9 cellular contexts compared by ENCODE assay signal in the genomic region with DNA sequence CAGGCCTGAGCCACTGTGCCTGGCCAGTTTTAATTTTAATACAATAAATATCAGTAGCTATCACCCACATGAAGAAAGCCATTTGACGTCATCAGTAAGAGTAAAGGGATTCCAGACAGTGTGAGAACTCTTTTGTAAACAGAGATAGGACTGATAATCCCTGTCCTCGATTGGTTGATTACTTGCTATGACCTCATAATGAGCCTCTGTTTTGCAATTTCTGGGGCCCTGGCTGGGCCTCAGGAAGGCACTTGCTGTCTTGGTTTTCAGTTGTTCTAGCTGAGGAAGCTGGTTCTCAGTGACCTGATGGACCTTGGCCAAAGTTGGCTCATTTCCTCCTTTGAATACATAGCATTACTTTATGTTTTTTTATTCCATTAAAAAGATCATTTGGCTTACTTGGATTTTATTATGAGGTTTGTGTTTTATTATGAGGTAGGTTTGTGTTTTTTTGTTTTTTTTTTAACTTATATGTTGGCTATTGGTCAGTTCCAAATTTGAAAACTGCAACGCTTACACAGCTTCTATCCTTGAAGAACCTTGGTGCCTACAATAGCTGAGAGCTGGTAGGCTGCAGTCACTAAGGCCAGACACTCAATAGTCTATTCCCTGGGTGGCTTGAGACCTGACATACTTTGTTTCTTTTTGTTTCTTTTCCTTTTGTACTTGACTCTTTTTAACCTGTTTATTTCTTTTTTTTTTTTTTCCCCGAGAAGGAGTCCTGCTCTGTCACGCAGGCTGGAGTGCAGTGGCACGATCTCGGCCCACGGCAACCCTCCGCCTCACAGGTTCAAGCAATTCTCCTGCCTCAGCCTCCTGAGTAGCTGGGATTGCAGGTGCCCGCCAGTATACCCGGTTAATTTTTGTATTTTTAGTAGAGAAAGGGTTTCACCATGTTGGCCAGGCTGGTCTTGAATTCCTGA. TPM values are rescaled to one million over a fixed set of nuclear protein-coding genes. Genes with fewer than 3 reads are reported as not detected.
A peak's percentile ranks its signal among the peaks of the same experiment; 100 is the strongest.
DNase-seq lines count a peak whose midpoint lies in the region; ATAC-seq and TF ChIP-seq lines count a peak whose summit lies in the region.
"Had no signal": no experiment of that assay in that cellular context is flagged by ENCODE, and none has a peak within 500 bp of the region (broad histone marks: within the 10 kb centered on the region; RNA-seq: fewer than 3 reads in every experiment).

No MANE protein-coding gene starts in this region.

- POLR2A ChIA-PET in CD8-positive, alpha-beta T cell (lab: Charles Lee), result no interaction called here

- no peak overlapping the region for H3K4me3 Mint-ChIP-seq in CD8-positive, alpha-beta T cell
- H3K4me3 Mint-ChIP-seq in osteocyte (ENCODE audit: unreplicated experiment), result no peak overlapping the region

- TF ChIP-seq CTCF in CD8-positive, alpha-beta T cell (IDR thresholded peaks at IDR 0.05), result no peak
- TF ChIP-seq CTCF in fibroblast of lung (conservative IDR thresholded peaks at IDR 0.05 in 1 of 2, IDR thresholded peaks at IDR 0.05 in 1 of 2; ENCODE audit: low read depth in 1 of 2, low read length in 2 of 2) (no peak), osteocyte (IDR thresholded peaks at IDR 0.05) (no peak)

- H3K4me3 ChIP-seq in CD8-positive, alpha-beta T cell (ENCODE audit: low read depth, low read length), result no peak overlapping the region
- H3K4me3 ChIP-seq in SK-N-MC, result no peak overlapping the region
- no peak overlapping the region for H3K4me3 ChIP-seq in fibroblast of lung (replicated peaks in 1 of 4; ENCODE audit: control extremely low read depth in 1 of 4, insufficient read depth in 1 of 4, low read depth in 3 of 4, low read length in 4 of 4)

- no peak overlapping the region for H3K4me2 ChIP-seq in fibroblast of lung (ENCODE audit: extremely low read depth, insufficient read depth, low read length)

- peaks cover 15% of the 10 kb centered on the region for H3K79me2 ChIP-seq in fibroblast of lung (ENCODE audit: control insufficient read depth, insufficient read depth, low read length)

- no peak overlapping the region for H3K27ac ChIP-seq in CD8-positive, alpha-beta T cell (ENCODE audit: low read depth, low read length)
- H3K27ac ChIP-seq in SK-N-MC, result peak overlapping the region; percentile 42; the same call in 1 of the 2 replicates
- no peak overlapping the region for H3K27ac ChIP-seq in fibroblast of lung (ENCODE audit: insufficient read depth, low read length)

- H3K27me3 ChIP-seq in CD8-positive, alpha-beta T cell (ENCODE audit: insufficient read depth, low read length), result no peaks in the 10 kb centered on the region
- no peaks in the 10 kb centered on the region for H3K27me3 ChIP-seq in fibroblast of lung (ENCODE audit: control insufficient read depth, insufficient read depth, low read length)

- H3K9me3 Mint-ChIP-seq in CD8-positive, alpha-beta T cell, result no peaks in the 10 kb centered on the region
- no peaks in the 10 kb centered on the region for H3K9me3 Mint-ChIP-seq in osteocyte (ENCODE audit: unreplicated experiment)

- no peaks in the 10 kb centered on the region for H4K20me1 ChIP-seq in fibroblast of lung (ENCODE audit: control insufficient read depth, extremely low read depth, insufficient read depth, low read length)

- H3K4me1 Mint-ChIP-seq in CD8-positive, alpha-beta T cell (ENCODE audit: low read depth), result peaks cover 56% of the 10 kb centered on the region
- H3K4me1 Mint-ChIP-seq in osteocyte (ENCODE audit: unreplicated experiment), result peaks cover 19% of the 10 kb centered on the region

- H3K27ac Mint-ChIP-seq in CD8-positive, alpha-beta T cell, result peak overlapping the region; percentile 37
- H3K27ac Mint-ChIP-seq in osteocyte (ENCODE audit: unreplicated experiment), result peak overlapping the region; percentile 31

- CTCF ChIA-PET in CD8-positive, alpha-beta T cell (lab: Charles Lee), result interaction anchor here (0.7 to 2.0 kb wide), 6 partner anchors 11 to 87 kb away, joined by 3 to 6 read pairs (median 4); no protein-coding TSS in a partner anchor

- peaks cover 34% of the 10 kb centered on the region for H3K36me3 Mint-ChIP-seq in CD8-positive, alpha-beta T cell
- peaks cover 10% of the 10 kb centered on the region for H3K36me3 Mint-ChIP-seq in osteocyte (ENCODE audit: unreplicated experiment)

- H2AFZ ChIP-seq in fibroblast of lung (ENCODE audit: low read length), result no peak overlapping the region

- no peaks in the 10 kb centered on the region for H3K36me3 ChIP-seq in CD8-positive, alpha-beta T cell (ENCODE audit: insufficient read depth, low read length)
- peaks cover 17% of the 10 kb centered on the region; the same call in 1 of the 2 replicates for H3K36me3 ChIP-seq in SK-N-MC (ENCODE audit: insufficient read depth, low read length)
- H3K36me3 ChIP-seq in fibroblast of lung (ENCODE audit: control insufficient read depth, insufficient read depth, low read length), result peaks cover 1% of the 10 kb centered on the region

- H3K4me1 ChIP-seq in CD8-positive, alpha-beta T cell (ENCODE audit: insufficient read depth, low read length), result peaks cover 16% of the 10 kb centered on the region
- H3K4me1 ChIP-seq in fibroblast of lung (ENCODE audit: control insufficient read depth, extremely low read depth, insufficient read depth, low read length), result no peaks in the 10 kb centered on the region

- ATAC-seq in CD8-positive, alpha-beta T cell, result no peak
- ATAC-seq in GM18907 (IDR thresholded peaks at IDR 0.05; ENCODE audit: unreplicated experiment) (no peak), GM21381 (IDR thresholded peaks at IDR 0.05; ENCODE audit: unreplicated experiment) (no peak), HG03378 (IDR thresholded peaks at IDR 0.05; ENCODE audit: unreplicated experiment) (no peak)

- no peaks in the 10 kb centered on the region for H3K27me3 Mint-ChIP-seq in CD8-positive, alpha-beta T cell (ENCODE audit: low read depth)
- H3K27me3 Mint-ChIP-seq in osteocyte (ENCODE audit: unreplicated experiment), result no peaks in the 10 kb centered on the region

- no peaks in the 10 kb centered on the region for H3K9me3 ChIP-seq in CD8-positive, alpha-beta T cell (ENCODE audit: low read length)
- H3K9me3 ChIP-seq in SK-N-MC (ENCODE audit: low read depth, low read length) (0 out of 2 replicates have a peak, but pooled peaks cover 7% of the 10 kb centered on the region), fibroblast of lung (ENCODE audit: control insufficient read depth, insufficient read depth, low read depth, low read length) (no peaks in the 10 kb centered on the region)

- DNase-seq in CD8-positive, alpha-beta T cell, result no peak
- DNase-seq in SK-N-MC (ENCODE audit: low read depth, low spot score) (no peak), fibroblast of lung (ENCODE audit: low read depth in 2 of 2) (peak; percentile 33 to 90), osteocyte (ENCODE audit: extremely low spot score, unreplicated experiment) (no peak)
- no peak for DNase-seq in stimulated activated CD4-positive, alpha-beta T cell treated with anti-CD3 and anti-CD28 coated beads, Interleukin-2, amount 100 ng/mL, for 24 hours
- DNase-seq: NK-92 treated with Interleukin-12 subunit alpha and Interleukin-12 subunit beta, amount 100 ng/mL, for 24 hours had no signal

- H3K9ac ChIP-seq in SK-N-MC (ENCODE audit: insufficient read length) (no peak overlapping the region), fibroblast of lung (ENCODE audit: insufficient read depth, low read length) (no peak overlapping the region)

- intact Hi-C loops in CD8-positive, alpha-beta T cell (cut with DNase I, micrococcal nuclease), result no loop called here

RNA-seq across cellular contexts. Expression of gene MARK2, which starts 20.0 kb away (rescaled TPM):
- total RNA-seq in CD8-positive, alpha-beta T cell, result 10 to 100 TPM; 16.9 to 19.1 TPM
- total RNA-seq in fibroblast of lung, result 5.4 and 6.4 TPM in 2 replicates
- 12.3 and 16.8 TPM in 2 replicates for polyA plus RNA-seq in fibroblast of lung
- polyA plus RNA-seq in fibroblast of lung (2012), result 10.2 and 13.6 TPM in 2 replicates
- 6.4 and 13.5 TPM in 2 replicates for polyA minus RNA-seq in fibroblast of lung (ENCODE audit: low replicate concordance)
- total RNA-seq in osteocyte, result 31.8 and 33.4 TPM in 2 replicates

RNA-seq across cellular contexts. Expression of gene SPINDOC, which starts 45.6 kb away (rescaled TPM):
- 1 to 10 TPM; 4.0 to 4.1 TPM for total RNA-seq in CD8-positive, alpha-beta T cell
- total RNA-seq in fibroblast of lung, result 10.7 and 10.8 TPM in 2 replicates
- polyA plus RNA-seq in fibroblast of lung, result 10.9 and 13.9 TPM in 2 replicates
- polyA plus RNA-seq in fibroblast of lung (2012), result 15.7 and 22.1 TPM in 2 replicates
- 8.2 and 8.9 TPM in 2 replicates for polyA minus RNA-seq in fibroblast of lung (ENCODE audit: low replicate concordance)
- 32.1 and 33.5 TPM in 2 replicates for total RNA-seq in osteocyte

RNA-seq across cellular contexts. Expression of gene RCOR2, which starts 58.1 kb away (rescaled TPM):
- total RNA-seq in CD8-positive, alpha-beta T cell, result not detected
- total RNA-seq in fibroblast of lung, result 4.1 and 5.6 TPM in 2 replicates
- 1.8 and 3.9 TPM in 2 replicates for polyA plus RNA-seq in fibroblast of lung
- 2.1 and 4.9 TPM in 2 replicates for polyA plus RNA-seq in fibroblast of lung (2012)
- polyA minus RNA-seq in fibroblast of lung (ENCODE audit: low replicate concordance), result 2.2 and 10.4 TPM in 2 replicates
- 2.5 and 2.6 TPM in 2 replicates for total RNA-seq in osteocyte

Comparison
In these comparisons a context has a peak if more than half of its experiments do, and no peak if none do; other contexts are left out.
1. DNase-seq: peak in fibroblast of lung (2 of 2); none in CD8-positive, alpha-beta T cell (0 of 7), SK-N-MC (single experiment), osteocyte (single experiment) and stimulated activated CD4-positive, alpha-beta T cell treated with anti-CD3 and anti-CD28 coated beads, Interleukin-2, amount 100 ng/mL, for 24 hours (0 of 2).